Comparison of ENCODE assay signal across 28 cellular contexts in genomic region chr18:36775396-36775795, GRCh38.
"Had no signal": no experiment of that assay in that cellular context is flagged by ENCODE, and none has a peak within 500 bp of the region (broad histone marks: within the 10 kb centered on the region; RNA-seq: fewer than 3 reads in every experiment).

No MANE protein-coding gene starts in this region.

- H3K27ac ChIP-seq: brain microvascular endothelial cell, cardiac muscle cell, SJCRH30, VCaP had no signal

- H3K27ac Mint-ChIP-seq: activated CD4-positive, alpha-beta memory T cell treated with anti-CD3 and anti-CD28 coated beads, Interleukin-2, amount 10 ng/mL, durations not matched to agents 7 days and 5 days; activated CD4-positive, alpha-beta T cell treated with anti-CD3 and anti-CD28 coated beads, Interleukin-2, amount 10 ng/mL, durations not matched to agents 7 days and 5 days; activated naive CD4-positive, alpha-beta T cell treated with anti-CD3 and anti-CD28 coated beads, Interleukin-2, amount 10 ng/mL, durations not matched to agents 7 days and 5 days; activated naive CD8-positive, alpha-beta T cell treated with anti-CD3 and anti-CD28 coated beads for 36 hours; activated T-cell treated with anti-CD3 and anti-CD28 coated beads, Interleukin-2, amount 50 U/mL, for 72 hours; activated T-helper 2 cell treated with anti-CD3 and anti-CD28 coated beads, Interferon-gamma antibody, Interleukin-2, Interleukin-4, amounts not matched to agents 10 μg/mL and 5 μg/mL and 100 μg/mL, durations not matched to agents 14 hours and 24 hours and 36 hours had no signal

- H3K9ac ChIP-seq: SK-N-SH had no signal

- H3K4me1 Mint-ChIP-seq: activated naive CD8-positive, alpha-beta T cell treated with anti-CD3 and anti-CD28 coated beads for 36 hours had no signal

- FAIRE-seq: K562 had no signal

- H3K4me3 ChIP-seq: cardiac muscle cell, K562, SJCRH30 had no signal

- H3K9me3 Mint-ChIP-seq: activated CD4-positive, alpha-beta memory T cell treated with anti-CD3 and anti-CD28 coated beads, Interleukin-2, amount 10 ng/mL, durations not matched to agents 7 days and 5 days; activated CD4-positive, alpha-beta T cell treated with anti-CD3 and anti-CD28 coated beads, Interleukin-2, amount 10 ng/mL, durations not matched to agents 7 days and 5 days; activated naive CD4-positive, alpha-beta T cell treated with anti-CD3 and anti-CD28 coated beads, Interleukin-2, amount 10 ng/mL, durations not matched to agents 7 days and 5 days; activated naive CD8-positive, alpha-beta T cell treated with anti-CD3 and anti-CD28 coated beads for 36 hours; activated T-cell treated with anti-CD3 and anti-CD28 coated beads, Interleukin-2, amount 50 U/mL, for 72 hours; activated T-helper 2 cell treated with anti-CD3 and anti-CD28 coated beads, Interferon-gamma antibody, Interleukin-2, Interleukin-4, amounts not matched to agents 10 μg/mL and 5 μg/mL and 100 μg/mL, durations not matched to agents 14 hours and 24 hours and 36 hours had no signal

- H3K36me3 ChIP-seq: SJCRH30 had no signal

- H3K4me1 ChIP-seq: SJCRH30 had no signal

- H3K36me3 Mint-ChIP-seq: activated naive CD8-positive, alpha-beta T cell treated with anti-CD3 and anti-CD28 coated beads for 36 hours had no signal

- H3K27me3 Mint-ChIP-seq: activated CD4-positive, alpha-beta memory T cell treated with anti-CD3 and anti-CD28 coated beads, Interleukin-2, amount 10 ng/mL, durations not matched to agents 7 days and 5 days; activated CD4-positive, alpha-beta T cell treated with anti-CD3 and anti-CD28 coated beads, Interleukin-2, amount 10 ng/mL, durations not matched to agents 7 days and 5 days; activated naive CD8-positive, alpha-beta T cell treated with anti-CD3 and anti-CD28 coated beads for 36 hours had no signal

- H3K4me3 Mint-ChIP-seq: activated CD4-positive, alpha-beta memory T cell treated with anti-CD3 and anti-CD28 coated beads, Interleukin-2, amount 10 ng/mL, durations not matched to agents 7 days and 5 days; activated CD4-positive, alpha-beta T cell treated with anti-CD3 and anti-CD28 coated beads, Interleukin-2, amount 10 ng/mL, durations not matched to agents 7 days and 5 days; activated naive CD4-positive, alpha-beta T cell treated with anti-CD3 and anti-CD28 coated beads, Interleukin-2, amount 10 ng/mL, durations not matched to agents 7 days and 5 days; activated naive CD8-positive, alpha-beta T cell treated with anti-CD3 and anti-CD28 coated beads for 36 hours; activated T-cell treated with anti-CD3 and anti-CD28 coated beads, Interleukin-2, amount 50 U/mL, for 72 hours had no signal

- DNase-seq: activated CD4-positive, alpha-beta memory T cell treated with anti-CD3 and anti-CD28 coated beads, Interleukin-2, amount 10 ng/mL, durations not matched to agents 7 days and 5 days; activated CD4-positive, alpha-beta T cell treated with anti-CD3 and anti-CD28 coated beads, Interleukin-2, amount 10 ng/mL, durations not matched to agents 7 days and 5 days; activated CD4-positive, CD25-positive, alpha-beta regulatory T cell; activated gamma-delta T cell treated with Interleukin-2 at 50 U/mL for 16 hours; activated naive CD4-positive, alpha-beta T cell treated with anti-CD3 and anti-CD28 coated beads, Interleukin-2, amount 10 ng/mL, durations not matched to agents 7 days and 5 days; activated naive CD8-positive, alpha-beta T cell treated with anti-CD3 and anti-CD28 coated beads for 36 hours; activated T-cell treated with anti-CD3 and anti-CD28 coated beads for 4 hours; activated T-cell treated with anti-CD3 and anti-CD28 coated beads, Interleukin-2, amount 50 U/mL, for 72 hours; brain microvascular endothelial cell; Karpas-422; NCI-H1048; NCI-H1417; NCI-H1694; NCI-H2029; NCI-H2107; NCI-H226; NCI-H526 treated with DMSO at 0.1 percent for 48 hours; NCI-H82; RPMI8226; SJCRH30; SK-N-SH; T-helper 1 cell had no signal

- ATAC-seq: activated T-cell treated with anti-CD3 and anti-CD28 coated beads, Interleukin-2, amount 50 U/mL, for 72 hours; K562; Panc1; Right ventricle myocardium inferior had no signal

- H3K9me3 ChIP-seq: SJCRH30, SK-N-SH had no signal

- H3K27me3 ChIP-seq: brain microvascular endothelial cell, cardiac muscle cell, SJCRH30 had no signal

- H3K4me2 ChIP-seq: SK-N-SH had no signal
